In genomic region chr17:40343126-40344119, GRCh38 we compare ENCODE assay signal across 1 cellular context.
TF ChIP-seq lines count a peak whose summit lies in the region.

No MANE protein-coding gene starts in this region.

TF ChIP-seq in HEK293, 187 proteins besides CTCF, POLR2A, EP300 and RAD21 (continued from another document):
- TF ChIP-seq, protein P1, sequence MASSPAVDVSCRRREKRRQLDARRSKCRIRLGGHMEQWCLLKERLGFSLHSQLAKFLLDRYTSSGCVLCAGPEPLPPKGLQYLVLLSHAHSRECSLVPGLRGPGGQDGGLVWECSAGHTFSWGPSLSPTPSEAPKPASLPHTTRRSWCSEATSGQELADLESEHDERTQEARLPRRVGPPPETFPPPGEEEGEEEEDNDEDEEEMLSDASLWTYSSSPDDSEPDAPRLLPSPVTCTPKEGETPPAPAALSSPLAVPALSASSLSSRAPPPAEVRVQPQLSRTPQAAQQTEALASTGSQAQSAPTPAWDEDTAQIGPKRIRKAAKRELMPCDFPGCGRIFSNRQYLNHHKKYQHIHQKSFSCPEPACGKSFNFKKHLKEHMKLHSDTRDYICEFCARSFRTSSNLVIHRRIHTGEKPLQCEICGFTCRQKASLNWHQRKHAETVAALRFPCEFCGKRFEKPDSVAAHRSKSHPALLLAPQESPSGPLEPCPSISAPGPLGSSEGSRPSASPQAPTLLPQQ (tag by site-specific recombination; IDR thresholded peaks at IDR 0.05) = no peak
- TF ChIP-seq, protein P2, sequence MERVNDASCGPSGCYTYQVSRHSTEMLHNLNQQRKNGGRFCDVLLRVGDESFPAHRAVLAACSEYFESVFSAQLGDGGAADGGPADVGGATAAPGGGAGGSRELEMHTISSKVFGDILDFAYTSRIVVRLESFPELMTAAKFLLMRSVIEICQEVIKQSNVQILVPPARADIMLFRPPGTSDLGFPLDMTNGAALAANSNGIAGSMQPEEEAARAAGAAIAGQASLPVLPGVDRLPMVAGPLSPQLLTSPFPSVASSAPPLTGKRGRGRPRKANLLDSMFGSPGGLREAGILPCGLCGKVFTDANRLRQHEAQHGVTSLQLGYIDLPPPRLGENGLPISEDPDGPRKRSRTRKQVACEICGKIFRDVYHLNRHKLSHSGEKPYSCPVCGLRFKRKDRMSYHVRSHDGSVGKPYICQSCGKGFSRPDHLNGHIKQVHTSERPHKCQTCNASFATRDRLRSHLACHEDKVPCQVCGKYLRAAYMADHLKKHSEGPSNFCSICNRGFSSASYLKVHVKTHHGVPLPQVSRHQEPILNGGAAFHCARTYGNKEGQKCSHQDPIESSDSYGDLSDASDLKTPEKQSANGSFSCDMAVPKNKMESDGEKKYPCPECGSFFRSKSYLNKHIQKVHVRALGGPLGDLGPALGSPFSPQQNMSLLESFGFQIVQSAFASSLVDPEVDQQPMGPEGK (tag by site-specific recombination; IDR thresholded peaks at IDR 0.05) = no peak; the same call in 1 of the 2 replicates
- no peak for TF ChIP-seq WT1 (tag by site-specific recombination; IDR thresholded peaks at IDR 0.05)
- TF ChIP-seq KLF9 (tag by site-specific recombination; IDR thresholded peaks at IDR 0.05; ENCODE audit: low read depth) = no peak
- TF ChIP-seq ZNF514 (tag by site-specific recombination; IDR thresholded peaks at IDR 0.05) = no peak
- no peak for TF ChIP-seq ZFP41 (tag by site-specific recombination; IDR thresholded peaks at IDR 0.05; ENCODE audit: borderline replicate concordance)
- no peak for TF ChIP-seq ZNF658 (tag by site-specific recombination; IDR thresholded peaks at IDR 0.05)
- no peak for TF ChIP-seq ZNF830 (tag by site-specific recombination; IDR thresholded peaks at IDR 0.05; ENCODE audit: low read depth)
- no peak for TF ChIP-seq ZNF366 (tag by site-specific recombination; conservative IDR thresholded peaks at IDR 0.05)
- no peak for TF ChIP-seq GLI4 (tag by site-specific recombination; IDR thresholded peaks at IDR 0.05)
- no peak for TF ChIP-seq ZNF239 (tag by site-specific recombination; IDR thresholded peaks at IDR 0.05)
- no peak for TF ChIP-seq ZNF2 (tag by site-specific recombination; IDR thresholded peaks at IDR 0.05)
- TF ChIP-seq, protein P3, sequence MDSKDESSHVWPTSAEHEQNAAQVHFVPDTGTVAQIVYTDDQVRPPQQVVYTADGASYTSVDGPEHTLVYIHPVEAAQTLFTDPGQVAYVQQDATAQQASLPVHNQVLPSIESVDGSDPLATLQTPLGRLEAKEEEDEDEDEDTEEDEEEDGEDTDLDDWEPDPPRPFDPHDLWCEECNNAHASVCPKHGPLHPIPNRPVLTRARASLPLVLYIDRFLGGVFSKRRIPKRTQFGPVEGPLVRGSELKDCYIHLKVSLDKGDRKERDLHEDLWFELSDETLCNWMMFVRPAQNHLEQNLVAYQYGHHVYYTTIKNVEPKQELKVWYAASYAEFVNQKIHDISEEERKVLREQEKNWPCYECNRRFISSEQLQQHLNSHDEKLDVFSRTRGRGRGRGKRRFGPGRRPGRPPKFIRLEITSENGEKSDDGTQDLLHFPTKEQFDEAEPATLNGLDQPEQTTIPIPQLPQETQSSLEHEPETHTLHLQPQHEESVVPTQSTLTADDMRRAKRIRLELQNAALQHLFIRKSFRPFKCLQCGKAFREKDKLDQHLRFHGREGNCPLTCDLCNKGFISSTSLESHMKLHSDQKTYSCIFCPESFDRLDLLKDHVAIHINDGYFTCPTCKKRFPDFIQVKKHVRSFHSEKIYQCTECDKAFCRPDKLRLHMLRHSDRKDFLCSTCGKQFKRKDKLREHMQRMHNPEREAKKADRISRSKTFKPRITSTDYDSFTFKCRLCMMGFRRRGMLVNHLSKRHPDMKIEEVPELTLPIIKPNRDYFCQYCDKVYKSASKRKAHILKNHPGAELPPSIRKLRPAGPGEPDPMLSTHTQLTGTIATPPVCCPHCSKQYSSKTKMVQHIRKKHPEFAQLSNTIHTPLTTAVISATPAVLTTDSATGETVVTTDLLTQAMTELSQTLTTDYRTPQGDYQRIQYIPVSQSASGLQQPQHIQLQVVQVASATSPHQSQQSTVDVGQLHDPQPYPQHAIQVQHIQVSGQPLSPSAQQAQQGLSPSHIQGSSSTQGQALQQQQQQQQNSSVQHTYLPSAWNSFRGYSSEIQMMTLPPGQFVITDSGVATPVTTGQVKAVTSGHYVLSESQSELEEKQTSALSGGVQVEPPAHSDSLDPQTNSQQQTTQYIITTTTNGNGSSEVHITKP (tag by site-specific recombination; IDR thresholded peaks at IDR 0.05) = no peak
- peak; percentile 81 for TF ChIP-seq ZNF341 (tag by site-specific recombination; IDR thresholded peaks at IDR 0.05; ENCODE audit: low read depth)
- TF ChIP-seq, protein P4, sequence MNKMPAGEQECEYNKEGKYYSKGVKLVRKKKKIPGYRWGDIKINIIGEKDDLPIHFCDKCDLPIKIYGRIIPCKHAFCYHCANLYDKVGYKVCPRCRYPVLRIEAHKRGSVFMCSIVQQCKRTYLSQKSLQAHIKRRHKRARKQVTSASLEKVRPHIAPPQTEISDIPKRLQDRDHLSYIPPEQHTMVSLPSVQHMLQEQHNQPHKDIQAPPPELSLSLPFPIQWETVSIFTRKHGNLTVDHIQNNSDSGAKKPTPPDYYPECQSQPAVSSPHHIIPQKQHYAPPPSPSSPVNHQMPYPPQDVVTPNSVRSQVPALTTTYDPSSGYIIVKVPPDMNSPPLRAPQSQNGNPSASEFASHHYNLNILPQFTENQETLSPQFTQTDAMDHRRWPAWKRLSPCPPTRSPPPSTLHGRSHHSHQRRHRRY (tag by site-specific recombination; IDR thresholded peaks at IDR 0.05) = no peak
- TF ChIP-seq, protein P5, sequence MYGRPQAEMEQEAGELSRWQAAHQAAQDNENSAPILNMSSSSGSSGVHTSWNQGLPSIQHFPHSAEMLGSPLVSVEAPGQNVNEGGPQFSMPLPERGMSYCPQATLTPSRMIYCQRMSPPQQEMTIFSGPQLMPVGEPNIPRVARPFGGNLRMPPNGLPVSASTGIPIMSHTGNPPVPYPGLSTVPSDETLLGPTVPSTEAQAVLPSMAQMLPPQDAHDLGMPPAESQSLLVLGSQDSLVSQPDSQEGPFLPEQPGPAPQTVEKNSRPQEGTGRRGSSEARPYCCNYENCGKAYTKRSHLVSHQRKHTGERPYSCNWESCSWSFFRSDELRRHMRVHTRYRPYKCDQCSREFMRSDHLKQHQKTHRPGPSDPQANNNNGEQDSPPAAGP (tag by site-specific recombination; IDR thresholded peaks at IDR 0.05) = no peak
- TF ChIP-seq ZNF280C (tag by site-specific recombination; IDR thresholded peaks at IDR 0.05) = no peak
- TF ChIP-seq ZFP69B (tag by site-specific recombination; IDR thresholded peaks at IDR 0.05) = no peak
- TF ChIP-seq ZNF19 (tag by site-specific recombination; IDR thresholded peaks at IDR 0.05; ENCODE audit: low read depth) = no peak
TF ChIP-seq in HEK293: peak in this region for 9.
